Comparison of ENCODE assay signal across 1 cellular context in genomic region chr20:34334654-34335407, GRCh38.
A peak's percentile ranks its signal among the peaks of the same experiment; 100 is the strongest.
TF ChIP-seq lines count a peak whose summit lies in the region.

No MANE protein-coding gene starts in this region.

TF ChIP-seq in HepG2, 621 proteins besides CTCF, POLR2A, EP300 and RAD21 (continued from another document and continues in another):
- TF ChIP-seq ZNF318 (CRISPR knock-in tag; IDR thresholded peaks at IDR 0.05) (peak; percentile 26; the same call in 1 of the 2 replicates), HMG20B (CRISPR knock-in tag; conservative IDR thresholded peaks at IDR 0.05) (no peak; the same call in 1 of the 2 replicates), TRIM24 (CRISPR knock-in tag; IDR thresholded peaks at IDR 0.05) (no peak), SOX5 (CRISPR knock-in tag; IDR thresholded peaks at IDR 0.05; ENCODE audit: borderline replicate concordance) (peak; percentile 64; the same call in 1 of the 2 replicates), ZNF569 (CRISPR knock-in tag; IDR thresholded peaks at IDR 0.05; ENCODE audit: borderline replicate concordance) (no peak), ARID2 (CRISPR knock-in tag; IDR thresholded peaks at IDR 0.05; ENCODE audit: borderline replicate concordance) (no peak; the same call in 1 of the 2 replicates), EED (CRISPR knock-in tag; IDR thresholded peaks at IDR 0.05) (no peak), THYN1 (CRISPR knock-in tag; IDR thresholded peaks at IDR 0.05; ENCODE audit: borderline replicate concordance, low read depth) (no peak), ZNF737 (CRISPR knock-in tag; IDR thresholded peaks at IDR 0.05; ENCODE audit: borderline replicate concordance) (peak; percentile 41; the same call in 1 of the 2 replicates), ZNF768 (CRISPR knock-in tag; IDR thresholded peaks at IDR 0.05) (peak; percentile 55; the same call in 1 of the 2 replicates), ZNF75D (CRISPR knock-in tag; IDR thresholded peaks at IDR 0.05; ENCODE audit: borderline replicate concordance) (no peak), ZBTB44 (CRISPR knock-in tag; IDR thresholded peaks at IDR 0.05) (no peak), ZNF24 (IDR thresholded peaks at IDR 0.05) (peak; percentile 75; the same call in 1 of the 2 replicates), MYC (CRISPR knock-in tag; IDR thresholded peaks at IDR 0.05; ENCODE audit: borderline replicate concordance) (no peak), ZNF510 (CRISPR knock-in tag; IDR thresholded peaks at IDR 0.05; ENCODE audit: low read depth) (no peak), ZNF687 (CRISPR knock-in tag; IDR thresholded peaks at IDR 0.05) (peak; percentile 68), HNRNPL (IDR thresholded peaks at IDR 0.05; ENCODE audit: low read depth, low read length) (peak; percentile 85), ZBTB21 (CRISPR knock-in tag; IDR thresholded peaks at IDR 0.05) (no peak), ZNF547 (CRISPR knock-in tag; IDR thresholded peaks at IDR 0.05) (no peak; the same call in 1 of the 2 replicates), ZNF503 (CRISPR knock-in tag; IDR thresholded peaks at IDR 0.05) (no peak), ZFP91 (CRISPR knock-in tag; IDR thresholded peaks at IDR 0.05; ENCODE audit: borderline replicate concordance) (0 out of 2 replicates have a peak, but pooled peaks have one; percentile 19), TBL1XR1 (IDR thresholded peaks at IDR 0.05; ENCODE audit: borderline replicate concordance, low read length, partially characterized antibody) (no peak), FOXC1 (CRISPR knock-in tag; IDR thresholded peaks at IDR 0.05; ENCODE audit: borderline replicate concordance) (no peak), MBNL3 (CRISPR knock-in tag; conservative IDR thresholded peaks at IDR 0.05) (no peak), RFXAP (CRISPR knock-in tag; IDR thresholded peaks at IDR 0.05; ENCODE audit: borderline replicate concordance) (no peak), ZBTB10 (CRISPR knock-in tag; IDR thresholded peaks at IDR 0.05; ENCODE audit: borderline replicate concordance) (peak; percentile 64; the same call in 1 of the 2 replicates), ZBTB7A (CRISPR knock-in tag; IDR thresholded peaks at IDR 0.05) (0 out of 2 replicates have a peak, but pooled peaks have one; percentile 22)
